ENCODE assay signal across 8 cellular contexts in the genomic region with DNA sequence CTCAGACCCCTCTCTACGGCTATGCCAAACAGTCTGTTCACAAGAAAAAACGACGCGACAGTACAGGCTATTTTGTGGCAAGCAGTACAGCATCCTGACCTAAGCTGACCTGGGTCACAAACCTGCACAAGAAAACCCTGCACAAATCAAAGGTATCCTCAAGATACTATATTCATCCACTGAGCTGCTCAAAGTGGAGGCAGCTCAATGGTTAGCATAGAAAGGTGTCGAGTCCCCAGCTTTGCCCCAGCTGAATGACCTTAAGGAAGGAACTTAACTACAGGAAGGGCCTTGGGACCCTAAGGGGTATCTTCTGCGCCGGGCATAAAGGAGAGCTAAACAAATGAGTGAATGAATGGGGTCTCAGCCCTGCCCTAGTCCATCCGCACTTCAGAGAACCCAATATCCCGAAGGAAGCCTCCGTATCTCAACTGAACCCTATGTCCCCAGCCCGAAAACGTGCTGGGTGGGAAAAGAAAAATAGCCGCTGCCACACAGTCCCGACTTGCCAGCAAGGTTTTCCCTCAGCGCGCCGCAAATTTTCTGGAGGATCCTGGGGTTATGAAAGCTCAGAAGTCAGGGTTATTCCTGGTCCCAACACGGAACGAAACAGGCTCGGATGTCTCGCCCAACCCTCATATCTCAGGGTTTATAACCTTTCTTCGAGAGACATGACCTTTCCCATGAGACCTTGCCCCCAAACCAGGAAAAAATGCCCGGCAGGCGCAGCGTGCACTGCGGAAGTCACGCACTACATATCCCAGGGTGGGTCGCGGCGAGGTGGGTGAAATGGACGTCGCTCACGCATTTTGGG. TPM values are rescaled to one million over a fixed set of nuclear protein-coding genes. Genes with fewer than 3 reads are reported as not detected.
DNase-seq lines count a peak whose midpoint lies in the region; ATAC-seq, FAIRE-seq and TF ChIP-seq lines count a peak whose summit lies in the region.

Gene FASTKD1 (minus strand): TSS at position 706 of the 814 bp plus-strand sequence. CDS start 1,836 bp downstream, outside the sequence.

- H3K27ac ChIP-seq in psoas muscle: peak within 1 kb of the TSS; percentile 67

- peaks cover 0 to 7% of the 10 kb centered on the region in 2 donors for H3K36me3 ChIP-seq in psoas muscle (ENCODE audit: insufficient read depth in 1 of 2, low read depth in 1 of 2)

- no peaks in the 10 kb centered on the region for H3K9me3 Mint-ChIP-seq in T-helper 1 cell treated with Interleukin-12 subunit alpha and Interleukin-12 subunit beta and Interleukin-4 antibody, amounts not matched to agents 30 μg/mL and 1 μg/mL, for 36 hours

- H3K4me1 Mint-ChIP-seq in T-helper 1 cell treated with Interleukin-12 subunit alpha and Interleukin-12 subunit beta and Interleukin-4 antibody, amounts not matched to agents 30 μg/mL and 1 μg/mL, for 36 hours (ENCODE audit: low read depth): peaks cover 18% of the 10 kb centered on the region

- WGBS in psoas muscle, 3 donors: 0% methylated on average over 33 of the region's 33 CpGs

- no peaks in the 10 kb centered on the region for H3K27me3 Mint-ChIP-seq in T-helper 1 cell treated with Interleukin-12 subunit alpha and Interleukin-12 subunit beta and Interleukin-4 antibody, amounts not matched to agents 30 μg/mL and 1 μg/mL, for 36 hours (ENCODE audit: low read depth)

- DNase-seq in GM13976 (ENCODE audit: low spot score) (peak; percentile 87), NCI-H1694 (lab: John Stamatoyannopoulos, UW) (peak; percentile 94), amygdala (lab: John Stamatoyannopoulos, UW) (peak; percentile 29 to 94 (median 83)), left ventricle myocardium superior (peak; percentile 93), psoas muscle (peak; percentile 90 to 94), urothelium cell line (ENCODE audit: low spot score) (peak; percentile 88)

- peaks cover 10% of the 10 kb centered on the region for H3K36me3 Mint-ChIP-seq in T-helper 1 cell treated with Interleukin-12 subunit alpha and Interleukin-12 subunit beta and Interleukin-4 antibody, amounts not matched to agents 30 μg/mL and 1 μg/mL, for 36 hours (ENCODE audit: low read depth)

- H3K9me3 ChIP-seq in psoas muscle: no peaks in the 10 kb centered on the region

- H3K4me3 Mint-ChIP-seq in T-helper 1 cell treated with Interleukin-12 subunit alpha and Interleukin-12 subunit beta and Interleukin-4 antibody, amounts not matched to agents 30 μg/mL and 1 μg/mL, for 36 hours: peak within 1 kb of the TSS; percentile 94

- TF ChIP-seq CTCF in GM13976 (IDR thresholded peaks at IDR 0.05; ENCODE audit: borderline replicate concordance, control extremely low read depth, extremely low read depth, insufficient read depth, missing control alignments): no peak
- TF ChIP-seq CTCF in psoas muscle (IDR thresholded peaks at IDR 0.05): no peak

- H3K4me3 ChIP-seq in psoas muscle: peak within 1 kb of the TSS; percentile 83

- peak within 1 kb of the TSS; percentile 73 for H3K27ac Mint-ChIP-seq in T-helper 1 cell treated with Interleukin-12 subunit alpha and Interleukin-12 subunit beta and Interleukin-4 antibody, amounts not matched to agents 30 μg/mL and 1 μg/mL, for 36 hours

- in situ Hi-C loops in GM13976 (cut with MboI; ENCODE audit: low sequenced_read_pairs, unreplicated experiment): no loop called here

- intact Hi-C loops in left ventricle myocardium superior (cut with micrococcal nuclease): no loop called here
- intact Hi-C loops in psoas muscle (cut with DNase I): no loop called here

- no peaks in the 10 kb centered on the region for H3K27me3 ChIP-seq in psoas muscle (ENCODE audit: insufficient read depth in 3 of 3, low read length in 2 of 3)

- FAIRE-seq in urothelium cell line (lab: Jason Lieb, UNC): peak; percentile 72

- ATAC-seq in HG02852 (IDR thresholded peaks at IDR 0.05; ENCODE audit: unreplicated experiment) (peak; percentile 99), left ventricle myocardium superior (peak; percentile 99), psoas muscle (peak; percentile 98 to 99 (median 99))

- peaks cover 21% of the 10 kb centered on the region for H3K4me1 ChIP-seq in psoas muscle

RNA-seq across cellular contexts. Expression of gene FASTKD1, which starts in this region (rescaled TPM):
- total RNA-seq in left ventricle myocardium superior (111 TPM), psoas muscle (10 to 100 TPM; 12.9 to 35.2 (median 22.5) TPM)
- polyA plus RNA-seq in psoas muscle: 10 to 100 TPM; 16.2 to 53.1 (median 40.3) TPM

Comparison
In these comparisons a context has a peak if more than half of its experiments do, and no peak if none do; other contexts are left out.
1. Peak in every context shown above with its lines: DNase-seq, ATAC-seq, H3K4me3 ChIP-seq and H3K27ac ChIP-seq.